1 cellular context compared by ENCODE assay signal in genomic region chr2:203018181-203018580, GRCh38.
A peak's percentile ranks its signal among the peaks of the same experiment; 100 is the strongest.
TF ChIP-seq lines count a peak whose summit lies in the region.

No MANE protein-coding gene starts in this region.

TF ChIP-seq in GM12878, 131 proteins besides CTCF, POLR2A, EP300 and RAD21 (continued from another document):
- TF ChIP-seq, protein P1, sequence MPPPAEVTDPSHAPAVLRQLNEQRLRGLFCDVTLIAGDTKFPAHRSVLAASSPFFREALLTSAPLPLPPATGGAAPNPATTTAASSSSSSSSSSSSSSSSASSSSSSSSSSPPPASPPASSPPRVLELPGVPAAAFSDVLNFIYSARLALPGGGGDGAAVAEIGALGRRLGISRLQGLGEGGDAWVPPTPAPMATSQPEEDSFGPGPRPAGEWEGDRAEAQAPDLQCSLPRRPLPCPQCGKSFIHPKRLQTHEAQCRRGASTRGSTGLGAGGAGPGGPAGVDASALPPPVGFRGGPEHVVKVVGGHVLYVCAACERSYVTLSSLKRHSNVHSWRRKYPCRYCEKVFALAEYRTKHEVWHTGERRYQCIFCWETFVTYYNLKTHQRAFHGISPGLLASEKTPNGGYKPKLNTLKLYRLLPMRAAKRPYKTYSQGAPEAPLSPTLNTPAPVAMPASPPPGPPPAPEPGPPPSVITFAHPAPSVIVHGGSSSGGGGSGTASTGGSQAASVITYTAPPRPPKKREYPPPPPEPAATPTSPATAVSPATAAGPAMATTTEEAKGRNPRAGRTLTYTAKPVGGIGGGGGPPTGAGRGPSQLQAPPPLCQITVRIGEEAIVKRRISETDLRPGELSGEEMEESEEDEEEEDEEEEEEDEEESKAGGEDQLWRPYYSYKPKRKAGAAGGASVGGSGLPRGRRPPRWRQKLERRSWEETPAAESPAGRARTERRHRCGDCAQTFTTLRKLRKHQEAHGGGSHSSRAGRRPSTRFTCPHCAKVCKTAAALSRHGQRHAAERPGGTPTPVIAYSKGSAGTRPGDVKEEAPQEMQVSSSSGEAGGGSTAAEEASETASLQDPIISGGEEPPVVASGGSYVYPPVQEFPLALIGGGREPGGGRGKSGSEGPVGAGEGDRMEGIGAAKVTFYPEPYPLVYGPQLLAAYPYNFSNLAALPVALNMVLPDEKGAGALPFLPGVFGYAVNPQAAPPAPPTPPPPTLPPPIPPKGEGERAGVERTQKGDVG (CRISPR knock-in tag; IDR thresholded peaks at IDR 0.05), result no peak
- peak; percentile 79; the same call in 1 of the 2 replicates for TF ChIP-seq HDGF (IDR thresholded peaks at IDR 0.05)
- no peak for TF ChIP-seq NKRF (conservative IDR thresholded peaks at IDR 0.05)
- TF ChIP-seq, protein P2, sequence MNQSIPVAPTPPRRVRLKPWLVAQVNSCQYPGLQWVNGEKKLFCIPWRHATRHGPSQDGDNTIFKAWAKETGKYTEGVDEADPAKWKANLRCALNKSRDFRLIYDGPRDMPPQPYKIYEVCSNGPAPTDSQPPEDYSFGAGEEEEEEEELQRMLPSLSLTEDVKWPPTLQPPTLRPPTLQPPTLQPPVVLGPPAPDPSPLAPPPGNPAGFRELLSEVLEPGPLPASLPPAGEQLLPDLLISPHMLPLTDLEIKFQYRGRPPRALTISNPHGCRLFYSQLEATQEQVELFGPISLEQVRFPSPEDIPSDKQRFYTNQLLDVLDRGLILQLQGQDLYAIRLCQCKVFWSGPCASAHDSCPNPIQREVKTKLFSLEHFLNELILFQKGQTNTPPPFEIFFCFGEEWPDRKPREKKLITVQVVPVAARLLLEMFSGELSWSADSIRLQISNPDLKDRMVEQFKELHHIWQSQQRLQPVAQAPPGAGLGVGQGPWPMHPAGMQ (IDR thresholded peaks at IDR 0.05; ENCODE audit: borderline replicate concordance), result no peak
- no peak for TF ChIP-seq USF1 (IDR thresholded peaks at IDR 0.05; ENCODE audit: borderline replicate concordance, extremely low read length, insufficient read depth, low read depth, low read length)
- no peak for TF ChIP-seq FOXM1 (IDR thresholded peaks at IDR 0.05; ENCODE audit: low read depth, low read length)
- TF ChIP-seq NR2C1 (IDR thresholded peaks at IDR 0.05), result no peak
- TF ChIP-seq, protein P3, sequence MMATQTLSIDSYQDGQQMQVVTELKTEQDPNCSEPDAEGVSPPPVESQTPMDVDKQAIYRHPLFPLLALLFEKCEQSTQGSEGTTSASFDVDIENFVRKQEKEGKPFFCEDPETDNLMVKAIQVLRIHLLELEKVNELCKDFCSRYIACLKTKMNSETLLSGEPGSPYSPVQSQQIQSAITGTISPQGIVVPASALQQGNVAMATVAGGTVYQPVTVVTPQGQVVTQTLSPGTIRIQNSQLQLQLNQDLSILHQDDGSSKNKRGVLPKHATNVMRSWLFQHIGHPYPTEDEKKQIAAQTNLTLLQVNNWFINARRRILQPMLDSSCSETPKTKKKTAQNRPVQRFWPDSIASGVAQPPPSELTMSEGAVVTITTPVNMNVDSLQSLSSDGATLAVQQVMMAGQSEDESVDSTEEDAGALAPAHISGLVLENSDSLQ (IDR thresholded peaks at IDR 0.05), result no peak
- TF ChIP-seq ETV6 (conservative IDR thresholded peaks at IDR 0.05 in 1 of 2, IDR thresholded peaks at IDR 0.05 in 1 of 2; ENCODE audit: borderline replicate concordance in 1 of 2, low read depth in 1 of 2), result no peak
- TF ChIP-seq BACH1 (IDR thresholded peaks at IDR 0.05; ENCODE audit: borderline replicate concordance), result no peak
- TF ChIP-seq STAT3 (IDR thresholded peaks at IDR 0.05; ENCODE audit: low read depth, low read length), result peak; percentile 52; the same call in 1 of the 2 replicates
- TF ChIP-seq SMC3 (IDR thresholded peaks at IDR 0.05; ENCODE audit: borderline replicate concordance, low read length), result no peak
- no peak for TF ChIP-seq SMARCA5 (IDR thresholded peaks at IDR 0.05)
- TF ChIP-seq SMAD5 (IDR thresholded peaks at IDR 0.05; ENCODE audit: low read depth), result no peak
- TF ChIP-seq NR2C2 (IDR thresholded peaks at IDR 0.05; ENCODE audit: borderline replicate concordance, control insufficient read depth, insufficient read length, low read depth), result no peak
- peak; percentile 33 for TF ChIP-seq SMAD1 (IDR thresholded peaks at IDR 0.05; ENCODE audit: low read depth, partially characterized antibody)
- no peak for TF ChIP-seq SP1 (IDR thresholded peaks at IDR 0.05; ENCODE audit: low read depth, low read length)
- TF ChIP-seq ESRRA (IDR thresholded peaks at IDR 0.05; ENCODE audit: low read length), result 0 out of 2 replicates have a peak, but pooled peaks have one; percentile 43
- TF ChIP-seq ZNF384 (IDR thresholded peaks at IDR 0.05; ENCODE audit: borderline replicate concordance, low read depth, low read length), result peak; percentile 97
- no peak for TF ChIP-seq TBL1XR1 (IDR thresholded peaks at IDR 0.05; ENCODE audit: low read depth, low read length)
- 0 out of 2 replicates have a peak, but pooled peaks have one; percentile 28 for TF ChIP-seq ELK1 (IDR thresholded peaks at IDR 0.05; ENCODE audit: low read depth, low read length)
